In genomic region chr22:49087163-49087562, GRCh38 we compare ENCODE assay signal across 1 cellular context.
TF ChIP-seq lines count a peak whose summit lies in the region.

No MANE protein-coding gene starts in this region.

TF ChIP-seq in GM23338, 12 proteins besides CTCF, POLR2A, EP300 and RAD21 (continued from another document):
- no peak for TF ChIP-seq ZNF462 (CRISPR knock-in tag; IDR thresholded peaks at IDR 0.05)
- TF ChIP-seq STAT1 (IDR thresholded peaks at IDR 0.05; ENCODE audit: unreplicated experiment) = no peak
- no peak for TF ChIP-seq ZNF331 (CRISPR knock-in tag; IDR thresholded peaks at IDR 0.05; ENCODE audit: low read depth)
- TF ChIP-seq EZH2phosphoT487 (IDR thresholded peaks at IDR 0.05; ENCODE audit: unreplicated experiment) = no peak
- TF ChIP-seq REST (IDR thresholded peaks at IDR 0.05; ENCODE audit: unreplicated experiment) = no peak
- no peak for TF ChIP-seq CREB1 (CRISPR knock-in tag; IDR thresholded peaks at IDR 0.05; ENCODE audit: low read depth)
- no peak for TF ChIP-seq ZNF114 (CRISPR knock-in tag; IDR thresholded peaks at IDR 0.05)
- no peak for TF ChIP-seq ETS1 (IDR thresholded peaks at IDR 0.05)
- no peak for TF ChIP-seq EZH2 (IDR thresholded peaks at IDR 0.05; ENCODE audit: low read depth, unreplicated experiment)
- no peak for TF ChIP-seq JUNB (IDR thresholded peaks at IDR 0.05; ENCODE audit: unreplicated experiment)
